8 cellular contexts compared by ENCODE assay signal in the genomic region with DNA sequence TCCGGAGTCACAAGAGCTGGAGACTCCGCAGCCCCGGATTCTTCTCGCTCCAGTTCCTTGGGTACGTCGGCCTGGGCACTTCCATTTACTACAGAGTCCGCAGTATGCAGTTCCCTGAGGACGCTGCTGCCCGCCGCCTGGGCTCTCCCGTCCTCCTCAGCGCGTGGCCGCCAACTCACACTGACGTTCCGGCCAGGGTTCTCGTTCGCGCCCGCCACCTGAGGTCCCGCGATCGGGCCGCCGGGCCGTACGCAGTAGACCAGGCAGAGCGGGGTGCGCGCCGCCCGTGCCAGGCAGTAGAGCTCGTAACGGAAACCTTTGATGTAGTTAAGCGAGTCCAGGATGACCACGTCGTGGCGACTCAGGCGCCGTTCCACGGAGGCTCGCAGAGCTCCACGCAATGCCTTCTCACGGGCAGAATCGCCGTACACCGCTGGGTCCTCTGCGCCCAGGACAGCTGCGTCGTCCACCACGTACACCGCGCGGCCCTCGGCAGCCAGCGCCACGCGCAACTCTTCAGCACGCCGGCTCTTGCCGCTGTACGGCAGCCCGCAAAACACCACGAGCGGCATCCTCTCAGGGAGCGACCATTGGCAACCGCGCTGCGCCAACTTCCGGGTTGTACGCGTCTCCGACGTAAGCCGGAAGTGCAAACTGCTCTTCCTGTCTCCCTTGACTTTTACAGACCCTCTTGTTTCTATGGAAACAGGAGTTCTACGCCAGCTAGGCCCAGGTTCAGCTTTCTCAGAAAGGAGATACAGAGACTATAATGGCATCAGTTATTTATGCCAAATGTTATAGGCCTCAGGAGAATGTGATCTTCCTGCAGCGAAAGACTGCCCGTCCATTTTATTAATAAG.
DNase-seq lines count a peak whose midpoint lies in the region; ATAC-seq and TF ChIP-seq lines count a peak whose summit lies in the region.

A gene with protein sequence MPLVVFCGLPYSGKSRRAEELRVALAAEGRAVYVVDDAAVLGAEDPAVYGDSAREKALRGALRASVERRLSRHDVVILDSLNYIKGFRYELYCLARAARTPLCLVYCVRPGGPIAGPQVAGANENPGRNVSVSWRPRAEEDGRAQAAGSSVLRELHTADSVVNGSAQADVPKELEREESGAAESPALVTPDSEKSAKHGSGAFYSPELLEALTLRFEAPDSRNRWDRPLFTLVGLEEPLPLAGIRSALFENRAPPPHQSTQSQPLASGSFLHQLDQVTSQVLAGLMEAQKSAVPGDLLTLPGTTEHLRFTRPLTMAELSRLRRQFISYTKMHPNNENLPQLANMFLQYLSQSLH (minus strand): TSS at position 621 of the 860 bp plus-strand sequence. CDS start 49 bp downstream, at position 572.

- H3K27ac ChIP-seq in caudate nucleus (ENCODE audit: low read depth, low read length), result peak within 1 kb of the TSS; percentile 88

- DNase-seq in AG09309 (ENCODE audit: low read depth) (peak; percentile 58), NCI-H345 (lab: John Stamatoyannopoulos, UW) (peak; percentile 90), caudate nucleus (lab: John Stamatoyannopoulos, UW) (peak in 60 of 61 donors; percentile 10 to 95 (median 78)), iris pigment epithelial cell (ENCODE audit: low read depth) (peak; percentile 90)
- peak; percentile 61 to 79 (median 73) for DNase-seq in activated CD4-positive, CD25-positive, alpha-beta regulatory T cell (lab: John Stamatoyannopoulos, UW)
- peak; percentile 72 to 78 for DNase-seq in stimulated activated CD4-positive, alpha-beta T cell treated with anti-CD3 and anti-CD28 coated beads, Interleukin-12 subunit alpha, Interleukin-12 subunit beta, amount 100 ng/mL, for 24 hours (ENCODE audit: low read depth in 2 of 2)

- H3K4me3 ChIP-seq in AG09309 (ENCODE audit: control insufficient read depth, low read depth, low read length), result peak within 1 kb of the TSS; percentile 79

- no peak for TF ChIP-seq CTCF in AG09309 (IDR thresholded peaks at IDR 0.05; ENCODE audit: control insufficient read depth, insufficient read depth, low read depth, low read length, missing control alignments)

- ATAC-seq in GM19023 (IDR thresholded peaks at IDR 0.05; ENCODE audit: unreplicated experiment) (peak; percentile 85), HG03280 (IDR thresholded peaks at IDR 0.05; ENCODE audit: unreplicated experiment) (peak; percentile 75)

Comparison
In these comparisons a context has a peak if more than half of its experiments do, and no peak if none do; other contexts are left out.
1. Peak in every context shown above with its lines: DNase-seq, ATAC-seq, H3K4me3 ChIP-seq and H3K27ac ChIP-seq.